In genomic region chr3:197239857-197240256, GRCh38 we compare ENCODE assay signal across 28 cellular contexts.
"Had no signal": no experiment of that assay in that cellular context is flagged by ENCODE, and none has a peak within 500 bp of the region (broad histone marks: within the 10 kb centered on the region; RNA-seq: fewer than 3 reads in every experiment).

No MANE protein-coding gene starts in this region.

- H3K4me1 Mint-ChIP-seq: brain had no signal

- H3K4me3 Mint-ChIP-seq: activated CD4-positive, alpha-beta T cell treated with anti-CD3 and anti-CD28 coated beads for 36 hours; activated CD8-positive, alpha-beta T cell treated with anti-CD3 and anti-CD28 coated beads, Interleukin-2, amount 10 ng/mL, durations not matched to agents 7 days and 5 days; activated naive CD8-positive, alpha-beta T cell treated with anti-CD3 and anti-CD28 coated beads, Interleukin-2, amount 50 U/mL, for 24 hours; brain; central memory CD8-positive, alpha-beta T cell; T-cell had no signal

- H3K4me3 ChIP-seq: ascending aorta, SK-N-MC had no signal

- H3K27ac ChIP-seq: ascending aorta, SK-N-MC, WERI-Rb-1 had no signal

- H3K27ac Mint-ChIP-seq: activated CD4-positive, alpha-beta T cell treated with anti-CD3 and anti-CD28 coated beads for 36 hours; activated CD8-positive, alpha-beta T cell treated with anti-CD3 and anti-CD28 coated beads, Interleukin-2, amount 10 ng/mL, durations not matched to agents 7 days and 5 days; activated naive CD8-positive, alpha-beta T cell treated with anti-CD3 and anti-CD28 coated beads, Interleukin-2, amount 50 U/mL, for 24 hours; brain; T-cell had no signal

- H3K27me3 Mint-ChIP-seq: activated CD4-positive, alpha-beta T cell treated with anti-CD3 and anti-CD28 coated beads for 36 hours; activated naive CD8-positive, alpha-beta T cell treated with anti-CD3 and anti-CD28 coated beads, Interleukin-2, amount 50 U/mL, for 24 hours; brain; central memory CD8-positive, alpha-beta T cell; IgD-negative memory B cell; T-cell had no signal

- H3K27me3 ChIP-seq: ascending aorta had no signal

- DNase-seq: activated CD4-positive, alpha-beta T cell treated with anti-CD3 and anti-CD28 coated beads for 36 hours; activated CD4-positive, alpha-beta T cell treated with anti-CD3 and anti-CD28 coated beads, Interleukin-2, amount 50 U/mL, for 4 hours; activated CD8-positive, alpha-beta memory T cell treated with anti-CD3 and anti-CD28 coated beads, Interleukin-2, amount 50 U/mL, for 48 hours; activated CD8-positive, alpha-beta T cell treated with anti-CD3 and anti-CD28 coated beads, Interleukin-2, amount 10 ng/mL, durations not matched to agents 7 days and 5 days; activated effector memory CD4-positive, alpha-beta T cell treated with Interleukin-2 at 50 U/mL for 16 hours; activated naive CD4-positive, alpha-beta T cell; activated naive CD8-positive, alpha-beta T cell treated with anti-CD3 and anti-CD28 coated beads, Interleukin-2, amount 50 U/mL, for 24 hours; activated T-cell treated with anti-CD3 and anti-CD28 coated beads, Interleukin-2, amount 50 U/mL, for 1 hour; amniotic stem cell; KG1; NCI-H1092; NCI-H1417; NCI-H2029 treated with DMSO at 0.1 percent for 48 hours; NCI-H446; NCI-H526; NCI-H774; NK-92 treated with Interleukin-12 subunit alpha and Interleukin-12 subunit beta, amount 100 ng/mL, for 24 hours; OCI-M1; RPMI8226; T-cell; T-helper 2 cell; T1000; WERI-Rb-1 had no signal

- H3K4me1 ChIP-seq: ascending aorta had no signal

- H3K36me3 ChIP-seq: WERI-Rb-1 had no signal
